Comparison of ENCODE assay signal across 8 cellular contexts in genomic region chr9:92963831-92964606, GRCh38. TPM values are rescaled to one million over a fixed set of nuclear protein-coding genes. Genes with fewer than 3 reads are reported as not detected.
DNase-seq lines count a peak whose midpoint lies in the region; ATAC-seq and TF ChIP-seq lines count a peak whose summit lies in the region.

No MANE protein-coding gene starts in this region.

- no peak overlapping the region for H3K4me3 Mint-ChIP-seq in WTC11

- ATAC-seq in GM19372 (IDR thresholded peaks at IDR 0.05; ENCODE audit: low read depth, unreplicated experiment): peak; percentile 71
- peak; percentile 81 for ATAC-seq in HG03354 (IDR thresholded peaks at IDR 0.05; ENCODE audit: poor library complexity, severe bottlenecking, unreplicated experiment)
- ATAC-seq in WTC11: peak; percentile 32

- TF ChIP-seq CTCF in WTC11 (IDR thresholded peaks at IDR 0.05): no peak

- H3K36me3 Mint-ChIP-seq in WTC11: peaks cover 2% of the 10 kb centered on the region

- H3K4me1 Mint-ChIP-seq in WTC11: peaks cover 20% of the 10 kb centered on the region

- peak overlapping the region; percentile 76 for H3K27ac ChIP-seq in duodenal mucosa (ENCODE audit: low read depth, low read length)

- CTCF ChIA-PET in WTC11 (lab: Charles Lee): no interaction called here

- POLR2A ChIA-PET in WTC11 (lab: Charles Lee): interaction anchor here (0.9 kb wide), 1 partner anchor 115 kb away, joined by 3 read pairs; no protein-coding TSS in a partner anchor

- no peak overlapping the region for H3K27ac Mint-ChIP-seq in WTC11

- H3K27me3 ChIP-seq in duodenal mucosa (ENCODE audit: control insufficient read depth in 1 of 2, insufficient read depth in 2 of 2, low read length in 2 of 2): no peaks in the 10 kb centered on the region

- no peaks in the 10 kb centered on the region for H3K36me3 ChIP-seq in duodenal mucosa (ENCODE audit: control insufficient read depth in 1 of 2, insufficient read depth in 2 of 2, low read length in 2 of 2)

- peak overlapping the region; percentile 40 to 74 for H3K9ac ChIP-seq in duodenal mucosa (ENCODE audit: low read depth in 1 of 2, low read length in 2 of 2)

- peaks cover 13% of the 10 kb centered on the region for H3K9me3 Mint-ChIP-seq in WTC11

- H3K9me3 ChIP-seq in duodenal mucosa (ENCODE audit: control insufficient read depth in 1 of 2, low read length in 2 of 2): peaks cover 5 to 6% of the 10 kb centered on the region in 2 donors

- H3K4me1 ChIP-seq in duodenal mucosa (ENCODE audit: control insufficient read depth in 1 of 2, insufficient read depth in 2 of 2, low read length in 2 of 2): peaks cover 0 to 12% of the 10 kb centered on the region in 2 donors

- peak overlapping the region; percentile 76 to 78 for H3K4me3 ChIP-seq in duodenal mucosa (ENCODE audit: low read depth in 1 of 2, low read length in 2 of 2)

- H3K27me3 Mint-ChIP-seq in WTC11 (ENCODE audit: low read depth): no peaks in the 10 kb centered on the region; the same call in 1 of the 2 replicates

- DNase-seq in WTC11 (ENCODE audit: low spot score) (no peak), putamen (ENCODE audit: low spot score) (peak; percentile 10), dermis blood vessel endothelial cell (no peak), AG20443 (ENCODE audit: low spot score) (no peak), NCI-H2196 treated with DMSO at 0.1 percent for 48 hours (lab: John Stamatoyannopoulos, UW; ENCODE audit: unreplicated experiment) (no peak)

TF ChIP-seq in WTC11, 78 proteins besides CTCF, POLR2A, EP300 and RAD21 (continues in another document):
- TF ChIP-seq ZBTB21 (CRISPR knock-in tag; IDR thresholded peaks at IDR 0.05; ENCODE audit: borderline replicate concordance) (no peak), GABPB1 (CRISPR knock-in tag; IDR thresholded peaks at IDR 0.05) (no peak), ZNF219 (CRISPR knock-in tag; IDR thresholded peaks at IDR 0.05; ENCODE audit: borderline replicate concordance) (no peak), SP1 (CRISPR knock-in tag; conservative IDR thresholded peaks at IDR 0.05) (no peak), TP53 (CRISPR knock-in tag; IDR thresholded peaks at IDR 0.05) (no peak), NFYB (CRISPR knock-in tag; conservative IDR thresholded peaks at IDR 0.05; ENCODE audit: low read depth) (no peak), ATF6 (CRISPR knock-in tag; IDR thresholded peaks at IDR 0.05) (no peak), ZNF423 (CRISPR knock-in tag; IDR thresholded peaks at IDR 0.05) (no peak), NR3C1 (CRISPR knock-in tag; conservative IDR thresholded peaks at IDR 0.05; ENCODE audit: low read depth) (no peak), AR (CRISPR knock-in tag; IDR thresholded peaks at IDR 0.05) (no peak), MYBL2 (CRISPR knock-in tag; IDR thresholded peaks at IDR 0.05) (no peak), ATF1 (CRISPR knock-in tag; IDR thresholded peaks at IDR 0.05) (no peak)
- TF ChIP-seq, protein P1, sequence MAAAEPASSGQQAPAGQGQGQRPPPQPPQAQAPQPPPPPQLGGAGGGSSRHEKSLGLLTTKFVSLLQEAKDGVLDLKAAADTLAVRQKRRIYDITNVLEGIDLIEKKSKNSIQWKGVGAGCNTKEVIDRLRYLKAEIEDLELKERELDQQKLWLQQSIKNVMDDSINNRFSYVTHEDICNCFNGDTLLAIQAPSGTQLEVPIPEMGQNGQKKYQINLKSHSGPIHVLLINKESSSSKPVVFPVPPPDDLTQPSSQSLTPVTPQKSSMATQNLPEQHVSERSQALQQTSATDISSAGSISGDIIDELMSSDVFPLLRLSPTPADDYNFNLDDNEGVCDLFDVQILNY (CRISPR knock-in tag; IDR thresholded peaks at IDR 0.05): no peak
- TF ChIP-seq, protein P2, sequence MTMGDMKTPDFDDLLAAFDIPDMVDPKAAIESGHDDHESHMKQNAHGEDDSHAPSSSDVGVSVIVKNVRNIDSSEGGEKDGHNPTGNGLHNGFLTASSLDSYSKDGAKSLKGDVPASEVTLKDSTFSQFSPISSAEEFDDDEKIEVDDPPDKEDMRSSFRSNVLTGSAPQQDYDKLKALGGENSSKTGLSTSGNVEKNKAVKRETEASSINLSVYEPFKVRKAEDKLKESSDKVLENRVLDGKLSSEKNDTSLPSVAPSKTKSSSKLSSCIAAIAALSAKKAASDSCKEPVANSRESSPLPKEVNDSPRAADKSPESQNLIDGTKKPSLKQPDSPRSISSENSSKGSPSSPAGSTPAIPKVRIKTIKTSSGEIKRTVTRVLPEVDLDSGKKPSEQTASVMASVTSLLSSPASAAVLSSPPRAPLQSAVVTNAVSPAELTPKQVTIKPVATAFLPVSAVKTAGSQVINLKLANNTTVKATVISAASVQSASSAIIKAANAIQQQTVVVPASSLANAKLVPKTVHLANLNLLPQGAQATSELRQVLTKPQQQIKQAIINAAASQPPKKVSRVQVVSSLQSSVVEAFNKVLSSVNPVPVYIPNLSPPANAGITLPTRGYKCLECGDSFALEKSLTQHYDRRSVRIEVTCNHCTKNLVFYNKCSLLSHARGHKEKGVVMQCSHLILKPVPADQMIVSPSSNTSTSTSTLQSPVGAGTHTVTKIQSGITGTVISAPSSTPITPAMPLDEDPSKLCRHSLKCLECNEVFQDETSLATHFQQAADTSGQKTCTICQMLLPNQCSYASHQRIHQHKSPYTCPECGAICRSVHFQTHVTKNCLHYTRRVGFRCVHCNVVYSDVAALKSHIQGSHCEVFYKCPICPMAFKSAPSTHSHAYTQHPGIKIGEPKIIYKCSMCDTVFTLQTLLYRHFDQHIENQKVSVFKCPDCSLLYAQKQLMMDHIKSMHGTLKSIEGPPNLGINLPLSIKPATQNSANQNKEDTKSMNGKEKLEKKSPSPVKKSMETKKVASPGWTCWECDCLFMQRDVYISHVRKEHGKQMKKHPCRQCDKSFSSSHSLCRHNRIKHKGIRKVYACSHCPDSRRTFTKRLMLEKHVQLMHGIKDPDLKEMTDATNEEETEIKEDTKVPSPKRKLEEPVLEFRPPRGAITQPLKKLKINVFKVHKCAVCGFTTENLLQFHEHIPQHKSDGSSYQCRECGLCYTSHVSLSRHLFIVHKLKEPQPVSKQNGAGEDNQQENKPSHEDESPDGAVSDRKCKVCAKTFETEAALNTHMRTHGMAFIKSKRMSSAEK (CRISPR knock-in tag; IDR thresholded peaks at IDR 0.05; ENCODE audit: borderline replicate concordance): no peak
- TF ChIP-seq, protein P3, sequence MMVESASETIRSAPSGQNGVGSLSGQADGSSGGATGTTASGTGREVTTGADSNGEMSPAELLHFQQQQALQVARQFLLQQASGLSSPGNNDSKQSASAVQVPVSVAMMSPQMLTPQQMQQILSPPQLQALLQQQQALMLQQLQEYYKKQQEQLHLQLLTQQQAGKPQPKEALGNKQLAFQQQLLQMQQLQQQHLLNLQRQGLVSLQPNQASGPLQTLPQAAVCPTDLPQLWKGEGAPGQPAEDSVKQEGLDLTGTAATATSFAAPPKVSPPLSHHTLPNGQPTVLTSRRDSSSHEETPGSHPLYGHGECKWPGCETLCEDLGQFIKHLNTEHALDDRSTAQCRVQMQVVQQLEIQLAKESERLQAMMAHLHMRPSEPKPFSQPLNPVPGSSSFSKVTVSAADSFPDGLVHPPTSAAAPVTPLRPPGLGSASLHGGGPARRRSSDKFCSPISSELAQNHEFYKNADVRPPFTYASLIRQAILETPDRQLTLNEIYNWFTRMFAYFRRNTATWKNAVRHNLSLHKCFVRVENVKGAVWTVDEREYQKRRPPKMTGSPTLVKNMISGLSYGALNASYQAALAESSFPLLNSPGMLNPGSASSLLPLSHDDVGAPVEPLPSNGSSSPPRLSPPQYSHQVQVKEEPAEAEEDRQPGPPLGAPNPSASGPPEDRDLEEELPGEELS (CRISPR knock-in tag; IDR thresholded peaks at IDR 0.05): no peak

RNA-seq across cellular contexts. Expression of gene FGD3, which starts 16.7 kb away (rescaled TPM):
- total RNA-seq in WTC11 (2021) (1.7 to 1.9 TPM (median 1.8 TPM) in 3 replicates), dermis blood vessel endothelial cell (0.17 TPM in 1 of 2 replicates, not detected in the other)
